ENCODE assay signal across 14 cellular contexts in genomic region chr6:41935190-41935569, GRCh38. TPM values are rescaled to one million over a fixed set of nuclear protein-coding genes. Genes with fewer than 3 reads are reported as not detected.
A peak's percentile ranks its signal among the peaks of the same experiment; 100 is the strongest.
DNase-seq lines count a peak whose midpoint lies in the region; TF ChIP-seq lines count a peak whose summit lies in the region.
"Had no signal": no experiment of that assay in that cellular context is flagged by ENCODE, and none has a peak within 500 bp of the region (broad histone marks: within the 10 kb centered on the region; RNA-seq: fewer than 3 reads in every experiment).

No MANE protein-coding gene starts in this region.

- peaks cover 76% of the 10 kb centered on the region for H3K4me1 Mint-ChIP-seq in activated T-helper 1 cell treated with anti-CD3 and anti-CD28 coated beads, Interleukin-12 subunit alpha, Interleukin-12 subunit beta, Interleukin-2, Interleukin-4 antibody, amounts not matched to agents 30 ng/mL and 10 ng/mL and 1 ng/mL, durations not matched to agents 14 hours and 24 hours and 36 hours (ENCODE audit: low read depth)
- H3K4me1 Mint-ChIP-seq in nephron, result peaks cover 52% of the 10 kb centered on the region

- TF ChIP-seq POLR2A in prostate gland (IDR thresholded peaks at IDR 0.05), result no peak

- H3K4me3 ChIP-seq in Karpas-422 (ENCODE audit: low read length), result peak overlapping the region; percentile 62
- no peak overlapping the region for H3K4me3 ChIP-seq in prostate gland
- H3K4me3 ChIP-seq: GM23248, lung, suprapubic skin had no signal

- H4K20me1 ChIP-seq in Karpas-422 (ENCODE audit: insufficient read depth, low read depth, low read length), result peaks cover 21% of the 10 kb centered on the region

- H3K36me3 Mint-ChIP-seq in activated T-helper 1 cell treated with anti-CD3 and anti-CD28 coated beads, Interleukin-12 subunit alpha, Interleukin-12 subunit beta, Interleukin-2, Interleukin-4 antibody, amounts not matched to agents 30 ng/mL and 10 ng/mL and 1 ng/mL, durations not matched to agents 14 hours and 24 hours and 36 hours (ENCODE audit: low read depth), result peaks cover 65% of the 10 kb centered on the region
- H3K36me3 Mint-ChIP-seq in nephron (ENCODE audit: low read depth), result peaks cover 36% of the 10 kb centered on the region

- peak overlapping the region; percentile 98 for H3K27ac ChIP-seq in Karpas-422 (ENCODE audit: low read length)
- peak overlapping the region in 1 of 2 donors; percentile 25 for H3K27ac ChIP-seq in prostate gland
- H3K27ac ChIP-seq: epithelial cell of prostate, suprapubic skin had no signal

- H3K4me2 ChIP-seq in Karpas-422 (ENCODE audit: low read depth, low read length, poor library complexity, severe bottlenecking), result peak overlapping the region; percentile 81

- H3K4me3 Mint-ChIP-seq in activated T-helper 1 cell treated with anti-CD3 and anti-CD28 coated beads, Interleukin-12 subunit alpha, Interleukin-12 subunit beta, Interleukin-2, Interleukin-4 antibody, amounts not matched to agents 30 ng/mL and 10 ng/mL and 1 ng/mL, durations not matched to agents 14 hours and 24 hours and 36 hours, result peak overlapping the region; percentile 99
- H3K4me3 Mint-ChIP-seq in nephron, result no peak overlapping the region

- no peak overlapping the region for H2AFZ ChIP-seq in Karpas-422 (ENCODE audit: low read length)
- H2AFZ ChIP-seq: GM23248 had no signal

- peak; percentile 7 for DNase-seq in SIG-M5 treated with dmso at 0.1 percent for 504 hours (lab: John Stamatoyannopoulos, UW; ENCODE audit: unreplicated experiment)
- DNase-seq in SIG-M5 (lab: John Stamatoyannopoulos, UW), result no peak
- DNase-seq in Karpas-422, result peak; percentile 90
- no peak for DNase-seq in activated T-helper 1 cell treated with anti-CD3 and anti-CD28 coated beads, Interleukin-12 subunit alpha, Interleukin-12 subunit beta, Interleukin-2, Interleukin-4 antibody, amounts not matched to agents 30 ng/mL and 10 ng/mL and 1 ng/mL, durations not matched to agents 14 hours and 24 hours and 36 hours (ENCODE audit: low spot score)
- DNase-seq in GM19238 (ENCODE audit: insufficient read length, low spot score), result no peak
- DNase-seq in kidney glomerular epithelial cell (lab: John Stamatoyannopoulos, UW), result no peak
- DNase-seq in prostate gland (ENCODE audit: low spot score), result no peak
- DNase-seq: activated CD8-positive, alpha-beta memory T cell treated with anti-CD3 and anti-CD28 coated beads, Interleukin-2, amount 50 U/mL, for 48 hours; hippocampal formation had no signal

- intact Hi-C loops in activated T-helper 1 cell treated with anti-CD3 and anti-CD28 coated beads, Interleukin-12 subunit alpha, Interleukin-12 subunit beta, Interleukin-2, Interleukin-4 antibody, amounts not matched to agents 30 ng/mL and 10 ng/mL and 1 ng/mL, durations not matched to agents 14 hours and 24 hours and 36 hours (cut with micrococcal nuclease), result loop anchor here (5.0 kb wide), 1 partner anchor 282 kb away; the partner anchor contains the start of gene MRPS10
- intact Hi-C loops in prostate gland (cut with DNase I), result loop anchor here (5.0 kb wide), 1 partner anchor 153 kb away; the partner anchor contains the start of gene PRICKLE4

- TF ChIP-seq CTCF in nephron (IDR thresholded peaks at IDR 0.05; ENCODE audit: unreplicated experiment in 3 of 3), result no peak
- TF ChIP-seq CTCF in prostate gland (IDR thresholded peaks at IDR 0.05), result no peak

- peak overlapping the region; percentile 79 for H3K27ac Mint-ChIP-seq in activated T-helper 1 cell treated with anti-CD3 and anti-CD28 coated beads, Interleukin-12 subunit alpha, Interleukin-12 subunit beta, Interleukin-2, Interleukin-4 antibody, amounts not matched to agents 30 ng/mL and 10 ng/mL and 1 ng/mL, durations not matched to agents 14 hours and 24 hours and 36 hours
- H3K27ac Mint-ChIP-seq in nephron, result peak overlapping the region in 2 of 3 experiments; percentile 15 to 29

- 41% methylated on average over 1 of the region's 1 CpG for WGBS in prostate gland

- peaks cover 97% of the 10 kb centered on the region for H3K4me1 ChIP-seq in Karpas-422 (ENCODE audit: low read length)
- peaks cover 5% of the 10 kb centered on the region for H3K4me1 ChIP-seq in prostate gland (replicated peaks)

- H3K9me3 Mint-ChIP-seq in activated T-helper 1 cell treated with anti-CD3 and anti-CD28 coated beads, Interleukin-12 subunit alpha, Interleukin-12 subunit beta, Interleukin-2, Interleukin-4 antibody, amounts not matched to agents 30 ng/mL and 10 ng/mL and 1 ng/mL, durations not matched to agents 14 hours and 24 hours and 36 hours, result no peaks in the 10 kb centered on the region
- no peaks in the 10 kb centered on the region for H3K9me3 Mint-ChIP-seq in nephron

- H3K27me3 ChIP-seq in Karpas-422 (ENCODE audit: low read length), result no peaks in the 10 kb centered on the region
- H3K27me3 ChIP-seq in prostate gland (replicated peaks; ENCODE audit: insufficient read depth), result no peaks in the 10 kb centered on the region
- H3K27me3 ChIP-seq: suprapubic skin had no signal

- no peaks in the 10 kb centered on the region for H3K27me3 Mint-ChIP-seq in activated T-helper 1 cell treated with anti-CD3 and anti-CD28 coated beads, Interleukin-12 subunit alpha, Interleukin-12 subunit beta, Interleukin-2, Interleukin-4 antibody, amounts not matched to agents 30 ng/mL and 10 ng/mL and 1 ng/mL, durations not matched to agents 14 hours and 24 hours and 36 hours (ENCODE audit: insufficient read depth)
- no peaks in the 10 kb centered on the region for H3K27me3 Mint-ChIP-seq in nephron (ENCODE audit: low read depth)

- peaks cover 40% of the 10 kb centered on the region for H3K79me2 ChIP-seq in Karpas-422 (ENCODE audit: low read length)

- H3K9me3 ChIP-seq in Karpas-422 (ENCODE audit: low read length) (no peaks in the 10 kb centered on the region), prostate gland (no peaks in the 10 kb centered on the region)
- H3K9me3 ChIP-seq: suprapubic skin had no signal

- H3K36me3 ChIP-seq in Karpas-422 (ENCODE audit: insufficient read depth, low read length), result peaks cover 36% of the 10 kb centered on the region
- peaks cover 14 to 22% of the 10 kb centered on the region in 2 donors for H3K36me3 ChIP-seq in prostate gland

- no peaks in the 10 kb centered on the region for H3K9me2 ChIP-seq in Karpas-422 (replicated peaks; ENCODE audit: insufficient read depth, low read length)

- H3K9ac ChIP-seq in Karpas-422 (ENCODE audit: low read length), result peak overlapping the region; percentile 68

RNA-seq across cellular contexts. Expression of gene CCND3, which starts 6.4 kb away (rescaled TPM):
- 63.5 and 74.8 TPM in 2 replicates for total RNA-seq in Karpas-422 (2014; rRNA removed; shearing (Covaris generic); ENCODE audit: low replicate concordance)
- total RNA-seq in activated T-helper 1 cell treated with anti-CD3 and anti-CD28 coated beads, Interleukin-12 subunit alpha, Interleukin-12 subunit beta, Interleukin-2, Interleukin-4 antibody, amounts not matched to agents 30 ng/mL and 10 ng/mL and 1 ng/mL, durations not matched to agents 14 hours and 24 hours and 36 hours, result 351 and 356 TPM in 2 replicates
- 100 to 1,000 TPM; 145 to 153 TPM for total RNA-seq in prostate gland

RNA-seq across cellular contexts. Expression of gene BYSL, which starts 13.9 kb away (rescaled TPM):
- total RNA-seq in Karpas-422 (2014; rRNA removed; shearing (Covaris generic); ENCODE audit: low replicate concordance), result 17.9 and 32.8 TPM in 2 replicates
- 82.9 and 88.5 TPM in 2 replicates for total RNA-seq in activated T-helper 1 cell treated with anti-CD3 and anti-CD28 coated beads, Interleukin-12 subunit alpha, Interleukin-12 subunit beta, Interleukin-2, Interleukin-4 antibody, amounts not matched to agents 30 ng/mL and 10 ng/mL and 1 ng/mL, durations not matched to agents 14 hours and 24 hours and 36 hours
- total RNA-seq in prostate gland, result 10 to 100 TPM in 1 of 2 donors, 1 to 10 TPM in 1; 9.5 to 12.6 TPM

RNA-seq across cellular contexts. Expression of gene MED20, which starts 14.2 kb away (rescaled TPM):
- 24.1 and 31.5 TPM in 2 replicates for total RNA-seq in Karpas-422 (2014; rRNA removed; shearing (Covaris generic); ENCODE audit: low replicate concordance)
- total RNA-seq in activated T-helper 1 cell treated with anti-CD3 and anti-CD28 coated beads, Interleukin-12 subunit alpha, Interleukin-12 subunit beta, Interleukin-2, Interleukin-4 antibody, amounts not matched to agents 30 ng/mL and 10 ng/mL and 1 ng/mL, durations not matched to agents 14 hours and 24 hours and 36 hours, result 19.0 and 23.8 TPM in 2 replicates
- total RNA-seq in prostate gland, result 10 to 100 TPM; 20.2 to 25.5 TPM

RNA-seq across cellular contexts. Expression of gene USP49, which starts 40.0 kb away (rescaled TPM):
- 6.5 and 10.7 TPM in 2 replicates for total RNA-seq in Karpas-422 (2014; rRNA removed; shearing (Covaris generic); ENCODE audit: low replicate concordance)
- total RNA-seq in activated T-helper 1 cell treated with anti-CD3 and anti-CD28 coated beads, Interleukin-12 subunit alpha, Interleukin-12 subunit beta, Interleukin-2, Interleukin-4 antibody, amounts not matched to agents 30 ng/mL and 10 ng/mL and 1 ng/mL, durations not matched to agents 14 hours and 24 hours and 36 hours, result 4.8 and 5.3 TPM in 2 replicates
- 10 to 100 TPM in 1 of 2 donors, 1 to 10 TPM in 1; 1.7 to 19.5 TPM for total RNA-seq in prostate gland

Comparison
In these comparisons a context has a peak if more than half of its experiments do, and no peak if none do; other contexts are left out.
1. DNase-seq: peak in SIG-M5 treated with dmso at 0.1 percent for 504 hours (single experiment) and Karpas-422 (single experiment); none in SIG-M5 (single experiment), activated T-helper 1 cell treated with anti-CD3 and anti-CD28 coated beads, Interleukin-12 subunit alpha, Interleukin-12 subunit beta, Interleukin-2, Interleukin-4 antibody, amounts not matched to agents 30 ng/mL and 10 ng/mL and 1 ng/mL, durations not matched to agents 14 hours and 24 hours and 36 hours (single experiment), GM19238 (single experiment), kidney glomerular epithelial cell (single experiment) and prostate gland (single experiment).